In the genomic region with DNA sequence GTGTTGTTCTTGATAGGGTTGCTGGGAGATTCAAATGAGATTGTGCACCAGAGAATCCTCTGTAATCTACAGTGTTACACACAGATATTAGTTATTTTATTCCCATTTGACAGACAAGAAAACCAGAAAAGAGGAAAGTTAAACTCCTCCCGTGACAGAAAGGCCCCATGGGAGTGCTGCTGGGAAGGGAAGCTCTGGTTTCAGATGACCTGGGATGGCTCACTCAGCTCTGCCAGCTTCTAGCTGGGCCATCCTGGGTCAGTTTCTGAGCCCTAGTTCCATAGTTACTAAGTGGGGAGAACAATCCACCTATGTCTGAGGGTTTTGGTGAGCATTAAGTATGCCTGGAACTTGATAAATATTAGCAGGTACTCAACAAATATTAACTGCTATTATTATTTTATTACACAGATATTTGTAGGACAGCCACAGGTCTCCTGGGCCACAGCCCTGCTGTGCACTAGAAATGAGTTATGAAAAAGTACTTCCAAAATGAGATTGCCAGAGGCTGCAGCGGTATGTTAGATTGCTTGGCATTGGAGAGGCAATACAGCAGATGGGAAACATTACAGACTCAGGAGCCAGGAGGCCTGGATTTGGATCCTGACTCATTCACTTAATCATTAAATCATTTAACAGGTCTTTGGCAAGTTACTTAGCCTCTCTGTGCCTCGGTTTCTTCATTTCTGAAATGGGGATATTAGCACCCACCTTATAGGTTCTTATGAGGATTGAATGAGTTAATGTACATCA, we compare ENCODE assay signal across 1 cellular context.
TF ChIP-seq lines count a peak whose summit lies in the region.

No MANE protein-coding gene starts in this region.

TF ChIP-seq in GM23338, 12 proteins besides CTCF, POLR2A, EP300 and RAD21 (continued from another document):
- TF ChIP-seq, protein P1, sequence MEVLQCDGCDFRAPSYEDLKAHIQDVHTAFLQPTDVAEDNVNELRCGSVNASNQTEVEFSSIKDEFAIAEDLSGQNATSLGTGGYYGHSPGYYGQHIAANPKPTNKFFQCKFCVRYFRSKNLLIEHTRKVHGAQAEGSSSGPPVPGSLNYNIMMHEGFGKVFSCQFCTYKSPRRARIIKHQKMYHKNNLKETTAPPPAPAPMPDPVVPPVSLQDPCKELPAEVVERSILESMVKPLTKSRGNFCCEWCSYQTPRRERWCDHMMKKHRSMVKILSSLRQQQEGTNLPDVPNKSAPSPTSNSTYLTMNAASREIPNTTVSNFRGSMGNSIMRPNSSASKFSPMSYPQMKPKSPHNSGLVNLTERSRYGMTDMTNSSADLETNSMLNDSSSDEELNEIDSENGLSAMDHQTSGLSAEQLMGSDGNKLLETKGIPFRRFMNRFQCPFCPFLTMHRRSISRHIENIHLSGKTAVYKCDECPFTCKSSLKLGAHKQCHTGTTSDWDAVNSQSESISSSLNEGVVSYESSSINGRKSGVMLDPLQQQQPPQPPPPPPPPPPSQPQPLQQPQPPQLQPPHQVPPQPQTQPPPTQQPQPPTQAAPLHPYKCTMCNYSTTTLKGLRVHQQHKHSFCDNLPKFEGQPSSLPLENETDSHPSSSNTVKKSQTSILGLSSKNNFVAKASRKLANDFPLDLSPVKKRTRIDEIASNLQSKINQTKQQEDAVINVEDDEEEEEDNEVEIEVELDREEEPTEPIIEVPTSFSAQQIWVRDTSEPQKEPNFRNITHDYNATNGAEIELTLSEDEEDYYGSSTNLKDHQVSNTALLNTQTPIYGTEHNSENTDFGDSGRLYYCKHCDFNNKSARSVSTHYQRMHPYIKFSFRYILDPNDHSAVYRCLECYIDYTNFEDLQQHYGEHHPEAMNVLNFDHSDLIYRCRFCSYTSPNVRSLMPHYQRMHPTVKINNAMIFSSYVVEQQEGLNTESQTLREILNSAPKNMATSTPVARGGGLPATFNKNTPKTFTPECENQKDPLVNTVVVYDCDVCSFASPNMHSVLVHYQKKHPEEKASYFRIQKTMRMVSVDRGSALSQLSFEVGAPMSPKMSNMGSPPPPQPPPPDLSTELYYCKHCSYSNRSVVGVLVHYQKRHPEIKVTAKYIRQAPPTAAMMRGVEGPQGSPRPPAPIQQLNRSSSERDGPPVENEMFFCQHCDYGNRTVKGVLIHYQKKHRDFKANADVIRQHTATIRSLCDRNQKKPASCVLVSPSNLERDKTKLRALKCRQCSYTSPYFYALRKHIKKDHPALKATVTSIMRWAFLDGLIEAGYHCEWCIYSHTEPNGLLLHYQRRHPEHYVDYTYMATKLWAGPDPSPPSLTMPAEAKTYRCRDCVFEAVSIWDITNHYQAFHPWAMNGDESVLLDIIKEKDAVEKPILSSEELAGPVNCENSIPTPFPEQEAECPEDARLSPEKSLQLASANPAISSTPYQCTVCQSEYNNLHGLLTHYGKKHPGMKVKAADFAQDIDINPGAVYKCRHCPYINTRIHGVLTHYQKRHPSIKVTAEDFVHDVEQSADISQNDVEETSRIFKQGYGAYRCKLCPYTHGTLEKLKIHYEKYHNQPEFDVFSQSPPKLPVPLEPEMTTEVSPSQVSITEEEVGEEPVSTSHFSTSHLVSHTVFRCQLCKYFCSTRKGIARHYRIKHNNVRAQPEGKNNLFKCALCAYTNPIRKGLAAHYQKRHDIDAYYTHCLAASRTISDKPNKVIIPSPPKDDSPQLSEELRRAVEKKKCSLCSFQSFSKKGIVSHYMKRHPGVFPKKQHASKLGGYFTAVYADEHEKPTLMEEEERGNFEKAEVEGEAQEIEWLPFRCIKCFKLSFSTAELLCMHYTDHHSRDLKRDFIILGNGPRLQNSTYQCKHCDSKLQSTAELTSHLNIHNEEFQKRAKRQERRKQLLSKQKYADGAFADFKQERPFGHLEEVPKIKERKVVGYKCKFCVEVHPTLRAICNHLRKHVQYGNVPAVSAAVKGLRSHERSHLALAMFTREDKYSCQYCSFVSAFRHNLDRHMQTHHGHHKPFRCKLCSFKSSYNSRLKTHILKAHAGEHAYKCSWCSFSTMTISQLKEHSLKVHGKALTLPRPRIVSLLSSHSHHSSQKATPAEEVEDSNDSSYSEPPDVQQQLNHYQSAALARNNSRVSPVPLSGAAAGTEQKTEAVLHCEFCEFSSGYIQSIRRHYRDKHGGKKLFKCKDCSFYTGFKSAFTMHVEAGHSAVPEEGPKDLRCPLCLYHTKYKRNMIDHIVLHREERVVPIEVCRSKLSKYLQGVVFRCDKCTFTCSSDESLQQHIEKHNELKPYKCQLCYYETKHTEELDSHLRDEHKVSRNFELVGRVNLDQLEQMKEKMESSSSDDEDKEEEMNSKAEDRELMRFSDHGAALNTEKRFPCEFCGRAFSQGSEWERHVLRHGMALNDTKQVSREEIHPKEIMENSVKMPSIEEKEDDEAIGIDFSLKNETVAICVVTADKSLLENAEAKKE (CRISPR knock-in tag; IDR thresholded peaks at IDR 0.05): no peak
